1 cellular context compared by ENCODE assay signal in genomic region chr17:68512247-68512966, GRCh38.
A peak's percentile ranks its signal among the peaks of the same experiment; 100 is the strongest.
TF ChIP-seq lines count a peak whose summit lies in the region.

Gene PRKAR1A, plus strand, starts transcription at chr17:68512430. Its CDS starts 2,970 bp downstream, at chr17:68515400.

TF ChIP-seq in K562, 482 proteins besides CTCF, POLR2A, EP300 and RAD21 (continued from another document and continues in another):
- TF ChIP-seq ZBTB40 (IDR thresholded peaks at IDR 0.05) (peak; percentile 79), ZBTB40 (CRISPR knock-in tag; IDR thresholded peaks at IDR 0.05) (no peak), IFI16 (CRISPR knock-in tag; IDR thresholded peaks at IDR 0.05) (no peak), GMEB1 (CRISPR knock-in tag; IDR thresholded peaks at IDR 0.05) (no peak), RFX5 (IDR thresholded peaks at IDR 0.05; ENCODE audit: low read depth, low read length) (no peak), SMARCB1 (IDR thresholded peaks at IDR 0.05; ENCODE audit: insufficient read length, low read depth) (no peak), GABPB1 (CRISPR knock-in tag; IDR thresholded peaks at IDR 0.05) (peak; percentile 90), SMARCE1 (IDR thresholded peaks at IDR 0.05) (no peak), KHSRP (IDR thresholded peaks at IDR 0.05) (no peak), CC2D1A (IDR thresholded peaks at IDR 0.05) (no peak), MAFK (IDR thresholded peaks at IDR 0.05; ENCODE audit: low read length) (no peak), TAF1 (IDR thresholded peaks at IDR 0.05; ENCODE audit: control insufficient read depth, extremely low read depth, insufficient read depth, low read length, severe bottlenecking) (peak; percentile 39), MEIS2 (IDR thresholded peaks at IDR 0.05; ENCODE audit: partially characterized antibody) (no peak), BCL6 (CRISPR knock-in tag; IDR thresholded peaks at IDR 0.05) (no peak), C11orf30 (IDR thresholded peaks at IDR 0.05; ENCODE audit: low read depth) (peak; percentile 66), ZKSCAN8 (CRISPR knock-in tag; IDR thresholded peaks at IDR 0.05) (no peak), GTF2A2 (tag; IDR thresholded peaks at IDR 0.05) (no peak), ZNF41 (CRISPR knock-in tag; conservative IDR thresholded peaks at IDR 0.05) (0 out of 2 replicates have a peak, but pooled peaks have one; percentile 6), NFRKB (IDR thresholded peaks at IDR 0.05; ENCODE audit: low read depth) (peak; percentile 42; the same call in 1 of the 2 replicates), TBP (optimal IDR thresholded peaks at IDR 0.05; ENCODE audit: low read depth, low read length) (peak; percentile 43), RREB1 (CRISPR knock-in tag; IDR thresholded peaks at IDR 0.05) (no peak), NONO (IDR thresholded peaks at IDR 0.05; ENCODE audit: low read depth in 2 of 2, low read length in 1 of 2) (no peak), ZSCAN32 (CRISPR knock-in tag; IDR thresholded peaks at IDR 0.05) (no peak), ESRRB (CRISPR knock-in tag; IDR thresholded peaks at IDR 0.05; ENCODE audit: borderline replicate concordance) (no peak), BRD9 (IDR thresholded peaks at IDR 0.05; ENCODE audit: low read depth, partially characterized antibody) (no peak), SIN3A (IDR thresholded peaks at IDR 0.05; ENCODE audit: borderline replicate concordance in 2 of 2, control insufficient read depth in 1 of 2, low read depth in 2 of 2, low read length in 2 of 2) (peak; percentile 32 to 80; a peak in 2 of 4 replicates), ZC3H8 (IDR thresholded peaks at IDR 0.05) (no peak), ARID3A (IDR thresholded peaks at IDR 0.05; ENCODE audit: borderline replicate concordance, low read depth, low read length) (no peak), ADNP (tag; IDR thresholded peaks at IDR 0.05) (no peak), POLR2AphosphoS2 (IDR thresholded peaks at IDR 0.05; ENCODE audit: low read length) (no peak)
- TF ChIP-seq, protein P1, sequence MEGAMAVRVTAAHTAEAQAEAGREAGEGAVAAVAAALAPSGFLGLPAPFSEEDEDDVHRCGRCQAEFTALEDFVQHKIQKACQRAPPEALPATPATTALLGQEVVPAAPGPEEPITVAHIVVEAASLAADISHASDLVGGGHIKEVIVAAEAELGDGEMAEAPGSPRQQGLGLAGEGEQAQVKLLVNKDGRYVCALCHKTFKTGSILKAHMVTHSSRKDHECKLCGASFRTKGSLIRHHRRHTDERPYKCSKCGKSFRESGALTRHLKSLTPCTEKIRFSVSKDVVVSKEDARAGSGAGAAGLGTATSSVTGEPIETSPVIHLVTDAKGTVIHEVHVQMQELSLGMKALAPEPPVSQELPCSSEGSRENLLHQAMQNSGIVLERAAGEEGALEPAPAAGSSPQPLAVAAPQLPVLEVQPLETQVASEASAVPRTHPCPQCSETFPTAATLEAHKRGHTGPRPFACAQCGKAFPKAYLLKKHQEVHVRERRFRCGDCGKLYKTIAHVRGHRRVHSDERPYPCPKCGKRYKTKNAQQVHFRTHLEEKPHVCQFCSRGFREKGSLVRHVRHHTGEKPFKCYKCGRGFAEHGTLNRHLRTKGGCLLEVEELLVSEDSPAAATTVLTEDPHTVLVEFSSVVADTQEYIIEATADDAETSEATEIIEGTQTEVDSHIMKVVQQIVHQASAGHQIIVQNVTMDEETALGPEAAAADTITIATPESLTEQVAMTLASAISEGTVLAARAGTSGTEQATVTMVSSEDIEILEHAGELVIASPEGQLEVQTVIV (CRISPR knock-in tag; IDR thresholded peaks at IDR 0.05; ENCODE audit: borderline replicate concordance): no peak
- TF ChIP-seq, protein P2, sequence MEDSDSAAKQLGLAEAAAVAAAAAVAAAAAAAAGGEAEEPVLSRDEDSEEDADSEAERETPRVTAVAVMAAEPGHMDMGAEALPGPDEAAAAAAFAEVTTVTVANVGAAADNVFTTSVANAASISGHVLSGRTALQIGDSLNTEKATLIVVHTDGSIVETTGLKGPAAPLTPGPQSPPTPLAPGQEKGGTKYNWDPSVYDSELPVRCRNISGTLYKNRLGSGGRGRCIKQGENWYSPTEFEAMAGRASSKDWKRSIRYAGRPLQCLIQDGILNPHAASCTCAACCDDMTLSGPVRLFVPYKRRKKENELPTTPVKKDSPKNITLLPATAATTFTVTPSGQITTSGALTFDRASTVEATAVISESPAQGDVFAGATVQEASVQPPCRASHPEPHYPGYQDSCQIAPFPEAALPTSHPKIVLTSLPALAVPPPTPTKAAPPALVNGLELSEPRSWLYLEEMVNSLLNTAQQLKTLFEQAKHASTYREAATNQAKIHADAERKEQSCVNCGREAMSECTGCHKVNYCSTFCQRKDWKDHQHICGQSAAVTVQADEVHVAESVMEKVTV (CRISPR knock-in tag; IDR thresholded peaks at IDR 0.05): no peak
- TF ChIP-seq, protein P3, sequence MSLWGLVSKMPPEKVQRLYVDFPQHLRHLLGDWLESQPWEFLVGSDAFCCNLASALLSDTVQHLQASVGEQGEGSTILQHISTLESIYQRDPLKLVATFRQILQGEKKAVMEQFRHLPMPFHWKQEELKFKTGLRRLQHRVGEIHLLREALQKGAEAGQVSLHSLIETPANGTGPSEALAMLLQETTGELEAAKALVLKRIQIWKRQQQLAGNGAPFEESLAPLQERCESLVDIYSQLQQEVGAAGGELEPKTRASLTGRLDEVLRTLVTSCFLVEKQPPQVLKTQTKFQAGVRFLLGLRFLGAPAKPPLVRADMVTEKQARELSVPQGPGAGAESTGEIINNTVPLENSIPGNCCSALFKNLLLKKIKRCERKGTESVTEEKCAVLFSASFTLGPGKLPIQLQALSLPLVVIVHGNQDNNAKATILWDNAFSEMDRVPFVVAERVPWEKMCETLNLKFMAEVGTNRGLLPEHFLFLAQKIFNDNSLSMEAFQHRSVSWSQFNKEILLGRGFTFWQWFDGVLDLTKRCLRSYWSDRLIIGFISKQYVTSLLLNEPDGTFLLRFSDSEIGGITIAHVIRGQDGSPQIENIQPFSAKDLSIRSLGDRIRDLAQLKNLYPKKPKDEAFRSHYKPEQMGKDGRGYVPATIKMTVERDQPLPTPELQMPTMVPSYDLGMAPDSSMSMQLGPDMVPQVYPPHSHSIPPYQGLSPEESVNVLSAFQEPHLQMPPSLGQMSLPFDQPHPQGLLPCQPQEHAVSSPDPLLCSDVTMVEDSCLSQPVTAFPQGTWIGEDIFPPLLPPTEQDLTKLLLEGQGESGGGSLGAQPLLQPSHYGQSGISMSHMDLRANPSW (CRISPR knock-in tag; IDR thresholded peaks at IDR 0.05): no peak
